Comparison of ENCODE assay signal across 1 cellular context in genomic region chrX:100593142-100593541, GRCh38.
TF ChIP-seq lines count a peak whose summit lies in the region.

No MANE protein-coding gene starts in this region.

TF ChIP-seq in WTC11, 78 proteins besides CTCF, POLR2A, EP300 and RAD21 (continued from another document):
- TF ChIP-seq AR (CRISPR knock-in tag; IDR thresholded peaks at IDR 0.05) (no peak), E2F1 (CRISPR knock-in tag; IDR thresholded peaks at IDR 0.05) (no peak), ZNF532 (CRISPR knock-in tag; IDR thresholded peaks at IDR 0.05; ENCODE audit: borderline replicate concordance) (no peak), ELF4 (CRISPR knock-in tag; IDR thresholded peaks at IDR 0.05; ENCODE audit: low read depth) (no peak), KAT7 (CRISPR knock-in tag; IDR thresholded peaks at IDR 0.05; ENCODE audit: borderline replicate concordance) (no peak), ZNF317 (CRISPR knock-in tag; IDR thresholded peaks at IDR 0.05; ENCODE audit: borderline replicate concordance, low read depth) (no peak), NR2C2 (CRISPR knock-in tag; IDR thresholded peaks at IDR 0.05) (no peak), MXD4 (CRISPR knock-in tag; IDR thresholded peaks at IDR 0.05; ENCODE audit: borderline replicate concordance) (no peak)
